1 cellular context compared by ENCODE assay signal in genomic region chr20:53574819-53575218, GRCh38.
TF ChIP-seq lines count a peak whose summit lies in the region.

No MANE protein-coding gene starts in this region.

TF ChIP-seq in GM23338, 12 proteins besides CTCF, POLR2A, EP300 and RAD21 (continued from another document):
- TF ChIP-seq REST (IDR thresholded peaks at IDR 0.05; ENCODE audit: unreplicated experiment), result no peak
- TF ChIP-seq CREB1 (CRISPR knock-in tag; IDR thresholded peaks at IDR 0.05; ENCODE audit: low read depth), result no peak
- no peak for TF ChIP-seq NANOG (IDR thresholded peaks at IDR 0.05; ENCODE audit: borderline replicate concordance)
- TF ChIP-seq STAT1 (IDR thresholded peaks at IDR 0.05; ENCODE audit: unreplicated experiment), result no peak
- TF ChIP-seq JUNB (IDR thresholded peaks at IDR 0.05; ENCODE audit: unreplicated experiment), result no peak
- no peak for TF ChIP-seq ETS1 (IDR thresholded peaks at IDR 0.05)
- no peak for TF ChIP-seq ZNF114 (CRISPR knock-in tag; IDR thresholded peaks at IDR 0.05)
- TF ChIP-seq EZH2phosphoT487 (IDR thresholded peaks at IDR 0.05; ENCODE audit: unreplicated experiment), result no peak
- TF ChIP-seq POLR2AphosphoS5 (IDR thresholded peaks at IDR 0.05; ENCODE audit: low read depth), result no peak
- no peak for TF ChIP-seq ZNF462 (CRISPR knock-in tag; IDR thresholded peaks at IDR 0.05)
